In genomic region chr1:118504231-118504644, GRCh38 we compare ENCODE assay signal across 15 cellular contexts.
DNase-seq lines count a peak whose midpoint lies in the region; ATAC-seq and TF ChIP-seq lines count a peak whose summit lies in the region.
"Had no signal": no experiment of that assay in that cellular context is flagged by ENCODE, and none has a peak within 500 bp of the region (broad histone marks: within the 10 kb centered on the region; RNA-seq: fewer than 3 reads in every experiment).

No MANE protein-coding gene starts in this region.

- H3K27ac Mint-ChIP-seq in WTC11 (peak overlapping the region; percentile 71), nephron (peak overlapping the region; percentile 50 to 77 (median 59)), CD14-positive monocyte (no peak overlapping the region)
- H3K27ac Mint-ChIP-seq: dendritic cell treated with granulocyte-macrophage colony-stimulating factor and Interleukin-4, amounts not matched to agents 40 ng/mL and 50 ng/mL, for 4 days; HFFc6 had no signal

- H3K36me3 Mint-ChIP-seq in WTC11, result no peaks in the 10 kb centered on the region
- no peaks in the 10 kb centered on the region for H3K36me3 Mint-ChIP-seq in nephron (ENCODE audit: low read depth)
- no peaks in the 10 kb centered on the region for H3K36me3 Mint-ChIP-seq in CD14-positive monocyte

- no peaks in the 10 kb centered on the region for H3K9me3 Mint-ChIP-seq in WTC11
- no peaks in the 10 kb centered on the region for H3K9me3 Mint-ChIP-seq in nephron
- H3K9me3 Mint-ChIP-seq in CD14-positive monocyte, result peaks cover 0 to 6% (median 3%) of the 10 kb centered on the region in 7 donors
- H3K9me3 Mint-ChIP-seq: HFFc6 had no signal

- CTCF ChIA-PET in WTC11 (lab: Charles Lee), result interaction anchor here (0.6 to 1.0 kb wide), 2 partner anchors 43 to 504 kb away, joined by 3 read pairs; no protein-coding TSS in a partner anchor

- H3K27me3 Mint-ChIP-seq in WTC11 (ENCODE audit: low read depth) (no peaks in the 10 kb centered on the region; the same call in 1 of the 2 replicates), nephron (ENCODE audit: low read depth) (peaks cover 5% of the 10 kb centered on the region), CD14-positive monocyte (ENCODE audit: low read depth in 3 of 3) (peaks cover 0 to 2% (median 2%) of the 10 kb centered on the region in 3 donors)
- H3K27me3 Mint-ChIP-seq: dendritic cell treated with granulocyte-macrophage colony-stimulating factor and Interleukin-4, amounts not matched to agents 40 ng/mL and 50 ng/mL, for 4 days had no signal

- peaks cover 39% of the 10 kb centered on the region for H3K4me1 Mint-ChIP-seq in WTC11
- peaks cover 35% of the 10 kb centered on the region for H3K4me1 Mint-ChIP-seq in nephron
- H3K4me1 Mint-ChIP-seq in CD14-positive monocyte, result no peaks in the 10 kb centered on the region

- intact Hi-C loops in posterior cingulate gyrus (cut with DNase I), result no loop called here
- intact Hi-C loops in CD14-positive monocyte (cut with micrococcal nuclease), result no loop called here

- POLR2A ChIA-PET in WTC11 (lab: Charles Lee), result no interaction called here

- peak; percentile 67 for ATAC-seq in WTC11
- ATAC-seq in activated CD4-positive, CD25-positive, alpha-beta regulatory T cell treated with anti-CD3 and anti-CD28 coated beads, Interleukin-2, amount 50 U/mL, for 24 hours, result no peak

- TF ChIP-seq CTCF in C4-2B (conservative IDR thresholded peaks at IDR 0.05) (no peak), WTC11 (IDR thresholded peaks at IDR 0.05) (no peak), nephron (IDR thresholded peaks at IDR 0.05; ENCODE audit: unreplicated experiment in 3 of 3) (no peak), CD14-positive monocyte (IDR thresholded peaks at IDR 0.05) (no peak)

- peak overlapping the region; percentile 66 for H3K27ac ChIP-seq in C4-2B
- H3K27ac ChIP-seq: neutrophil, stomach had no signal

- DNase-seq in NCI-H128 (lab: John Stamatoyannopoulos, UW; ENCODE audit: unreplicated experiment) (peak; percentile 82), WTC11 (ENCODE audit: low spot score) (no peak), posterior cingulate gyrus (no peak), CD14-positive monocyte (ENCODE audit: low spot score) (no peak)
- DNase-seq in stimulated activated CD4-positive, alpha-beta T cell treated with anti-CD3 and anti-CD28 coated beads, Interleukin-2, amount 100 ng/mL, for 48 hours, result no peak
- DNase-seq: activated effector memory CD4-positive, alpha-beta T cell treated with anti-CD3 and anti-CD28 coated beads, Interleukin-2, amount 50 U/mL, for 16 hours; DND-41; HFFc6; SK-N-SH had no signal

- no peak overlapping the region for H3K4me3 Mint-ChIP-seq in WTC11
- H3K4me3 Mint-ChIP-seq in nephron, result peak overlapping the region in 2 of 3 experiments; percentile 18 to 28
- H3K4me3 Mint-ChIP-seq in CD14-positive monocyte, result no peak overlapping the region
- H3K4me3 Mint-ChIP-seq: dendritic cell treated with granulocyte-macrophage colony-stimulating factor and Interleukin-4, amounts not matched to agents 40 ng/mL and 50 ng/mL, for 4 days; HFFc6 had no signal

TF ChIP-seq in WTC11, 78 proteins besides CTCF, POLR2A, EP300 and RAD21:
- no peak for TF ChIP-seq SP1 (CRISPR knock-in tag; conservative IDR thresholded peaks at IDR 0.05)
- TF ChIP-seq KAT7 (CRISPR knock-in tag; IDR thresholded peaks at IDR 0.05; ENCODE audit: borderline replicate concordance), result no peak
TF ChIP-seq in WTC11: peak in this region for 0.

Comparison
In these comparisons a context has a peak if more than half of its experiments do, and no peak if none do; other contexts are left out.
1. H3K27ac Mint-ChIP-seq: peak in WTC11 (single experiment) and nephron (3 of 3); none in CD14-positive monocyte (0 of 7).
2. H3K4me3 Mint-ChIP-seq: peak in nephron (2 of 3); none in WTC11 (single experiment) and CD14-positive monocyte (0 of 2).